In the genomic region with DNA sequence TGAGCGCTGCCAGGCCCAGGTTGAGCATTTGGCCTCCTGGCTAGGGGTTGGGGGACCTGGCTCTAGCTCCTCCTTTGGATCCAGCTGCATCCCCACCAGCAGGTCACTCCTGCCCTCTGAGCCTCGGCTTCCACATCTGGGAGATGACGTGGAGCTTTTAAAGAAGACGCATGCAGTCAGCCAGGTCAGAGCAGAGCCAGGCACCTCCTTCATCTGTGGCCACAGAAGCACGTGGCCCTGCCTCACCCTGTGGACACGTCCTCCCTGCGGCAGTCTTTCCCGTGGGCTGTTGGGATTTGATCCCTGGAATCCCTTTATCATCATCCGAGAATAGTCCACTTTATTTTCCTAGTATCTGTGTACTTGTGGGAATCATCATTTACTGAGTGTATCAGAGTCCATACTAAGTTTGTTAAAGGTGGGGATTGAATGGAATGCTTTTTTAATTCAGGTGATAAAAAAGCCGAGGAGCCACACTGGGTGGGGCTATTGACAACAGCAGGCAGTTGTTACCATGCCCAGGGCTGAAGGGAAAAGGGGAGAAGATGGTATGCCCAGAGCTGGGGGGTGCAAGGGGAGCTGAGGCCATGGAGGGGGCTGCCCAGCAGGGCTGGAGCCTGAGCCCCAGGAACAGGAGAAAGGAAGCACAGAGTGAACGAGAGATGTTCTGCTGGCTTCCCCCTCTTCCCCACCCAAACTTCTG, we compare ENCODE assay signal across 17 cellular contexts.
"Had no signal": no experiment of that assay in that cellular context is flagged by ENCODE, and none has a peak within 500 bp of the region (broad histone marks: within the 10 kb centered on the region; RNA-seq: fewer than 3 reads in every experiment).

No MANE protein-coding gene starts in this region.

- H3K9me3 Mint-ChIP-seq: endodermal cell, natural killer cell had no signal

- H3K36me3 Mint-ChIP-seq: natural killer cell had no signal

- H3K4me1 ChIP-seq: foreskin keratinocyte, right atrium auricular region, sigmoid colon, suprapubic skin, thyroid gland, upper lobe of right lung, vagina had no signal

- H3K4me3 Mint-ChIP-seq: endodermal cell, natural killer cell had no signal

- H3K27ac ChIP-seq: foreskin keratinocyte, right atrium auricular region, sigmoid colon, skin epidermis, suprapubic skin, thyroid gland, upper lobe of right lung, vagina had no signal

- H3K27me3 ChIP-seq: foreskin keratinocyte, right atrium auricular region, sigmoid colon, suprapubic skin, thyroid gland, upper lobe of right lung, vagina had no signal

- H3K9me3 ChIP-seq: right atrium auricular region, sigmoid colon, suprapubic skin, thyroid gland, upper lobe of right lung, vagina had no signal

- H3K4me3 ChIP-seq: right atrium auricular region, sigmoid colon, skin epidermis, suprapubic skin, thyroid gland, upper lobe of right lung, vagina had no signal

- ATAC-seq: foreskin keratinocyte; natural killer cell; stimulated activated naive CD8-positive, alpha-beta T cell treated with anti-CD3 and anti-CD28 coated beads, Interleukin-15, Interleukin-2, amounts not matched to agents 100 U/mL and 50 U/mL, for 24 hours; upper lobe of right lung had no signal

- DNase-seq: dermis blood vessel endothelial cell; effector CD4-positive, alpha-beta T cell; endodermal cell; erythroblast; foreskin keratinocyte; mammary epithelial cell; natural killer cell; sigmoid colon; stimulated activated CD4-positive, alpha-beta T cell treated with anti-CD3 and anti-CD28 coated beads, Interleukin-12 subunit alpha, Interleukin-12 subunit beta, amount 100 ng/mL, for 4 hours; stimulated activated naive CD8-positive, alpha-beta T cell treated with anti-CD3 and anti-CD28 coated beads, Interleukin-15, Interleukin-2, amounts not matched to agents 100 U/mL and 50 U/mL, for 24 hours; thyroid gland; upper lobe of right lung had no signal

- FAIRE-seq: endothelial cell of umbilical vein had no signal

- H3K4me1 Mint-ChIP-seq: natural killer cell had no signal

- H3K36me3 ChIP-seq: right atrium auricular region, sigmoid colon, suprapubic skin, upper lobe of right lung, vagina had no signal

- H3K27ac Mint-ChIP-seq: endodermal cell, natural killer cell had no signal
